Comparison of ENCODE assay signal across 1 cellular context in the genomic region with DNA sequence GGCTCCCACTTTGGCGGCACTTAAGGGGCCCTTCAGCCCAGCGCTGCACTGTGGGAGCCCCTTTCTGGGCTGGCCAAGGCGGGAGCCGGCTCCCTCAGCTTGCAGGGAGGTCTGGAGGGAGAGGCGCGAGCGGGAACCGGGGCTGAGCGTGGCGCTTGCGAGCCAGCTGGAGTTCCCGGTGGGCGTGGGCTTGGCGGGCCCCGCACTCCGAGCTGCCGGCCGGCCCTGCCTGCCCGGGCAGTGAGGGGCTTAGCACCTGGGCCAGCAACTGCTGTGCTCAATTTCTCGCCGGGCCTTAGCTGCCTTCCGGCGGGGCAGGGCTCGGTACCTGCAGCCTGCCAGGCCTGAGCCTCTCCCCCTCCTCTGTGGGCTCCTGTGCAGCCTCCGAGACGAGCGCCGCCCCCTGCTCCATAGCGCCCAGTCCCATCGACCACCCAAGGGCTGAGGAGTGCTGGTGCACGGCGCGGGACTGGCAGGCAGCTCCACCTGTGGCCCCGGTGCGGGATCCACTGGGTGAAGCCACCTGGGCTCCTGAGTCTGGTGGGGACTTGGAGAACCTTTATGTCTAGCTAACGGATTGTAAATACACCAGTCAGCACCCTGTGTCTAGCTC. TPM values are rescaled to one million over a fixed set of nuclear protein-coding genes. Genes with fewer than 3 reads are reported as not detected.
"Had no signal": no experiment of that assay in that cellular context is flagged by ENCODE, and none has a peak within 500 bp of the region (broad histone marks: within the 10 kb centered on the region; RNA-seq: fewer than 3 reads in every experiment).

No MANE protein-coding gene starts in this region.

RNA-seq across cellular contexts. Expression of a gene that starts 8.8 kb away (rescaled TPM):
- total RNA-seq: dermis microvascular lymphatic vessel endothelial cell had no signal
